ENCODE assay signal across 13 cellular contexts in the genomic region with DNA sequence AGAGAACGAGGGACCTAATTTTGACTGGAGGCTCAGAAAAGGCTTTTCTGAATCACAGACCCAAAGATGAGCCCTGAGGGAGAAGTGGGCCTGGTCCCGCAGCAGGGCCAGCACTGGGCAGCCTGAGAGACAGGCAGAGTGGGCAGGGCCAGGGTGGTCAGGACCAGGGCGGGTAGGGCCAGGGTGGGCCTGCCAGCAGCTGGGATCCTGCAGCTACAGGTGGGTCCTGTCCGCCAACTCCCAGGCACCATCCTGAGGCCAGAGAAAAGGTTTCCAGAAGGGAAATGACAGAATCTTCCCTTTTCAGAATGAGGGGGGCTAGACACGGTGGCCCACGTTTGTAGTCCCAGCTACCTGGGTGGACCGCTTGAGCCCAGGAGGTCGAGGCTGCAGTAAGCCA.
"Had no signal": no experiment of that assay in that cellular context is flagged by ENCODE, and none has a peak within 500 bp of the region (broad histone marks: within the 10 kb centered on the region; RNA-seq: fewer than 3 reads in every experiment).

No MANE protein-coding gene starts in this region.

- ATAC-seq: activated naive CD8-positive, alpha-beta T cell treated with anti-CD3 and anti-CD28 coated beads, Interleukin-2, amount 50 U/mL, for 24 hours; stimulated activated effector memory CD8-positive, alpha-beta T cell treated with anti-CD3 and anti-CD28 coated beads, Interleukin-12 subunit alpha, Interleukin-12 subunit beta, amount 100 ng/mL, for 72 hours; T-helper 17 cell had no signal

- DNase-seq: activated B cell treated with CpG ODN at 0.5 μM for 24 hours; activated CD4-positive, alpha-beta T cell treated with anti-CD3 and anti-CD28 coated beads for 48 hours; activated naive CD4-positive, alpha-beta T cell treated with Interleukin-2 at 50 U/mL for 16 hours; activated naive CD8-positive, alpha-beta T cell treated with anti-CD3 and anti-CD28 coated beads, Interleukin-2, amount 50 U/mL, for 24 hours; dermis blood vessel endothelial cell; glutamatergic neuron; hypothalamus; kidney glomerular epithelial cell; midbrain; T-helper 17 cell had no signal

- H3K27me3 ChIP-seq: ascending aorta had no signal

- H3K4me3 ChIP-seq: ascending aorta, thoracic aorta had no signal

- H3K9me3 Mint-ChIP-seq: activated B cell treated with CpG ODN at 0.5 μM for 24 hours; activated naive CD8-positive, alpha-beta T cell treated with anti-CD3 and anti-CD28 coated beads, Interleukin-2, amount 50 U/mL, for 24 hours; stimulated activated effector memory CD8-positive, alpha-beta T cell treated with anti-CD3 and anti-CD28 coated beads, Interleukin-12 subunit alpha, Interleukin-12 subunit beta, amount 100 ng/mL, for 72 hours had no signal

- H3K36me3 ChIP-seq: thoracic aorta had no signal

- H3K4me3 Mint-ChIP-seq: activated B cell treated with CpG ODN at 0.5 μM for 24 hours; activated naive CD8-positive, alpha-beta T cell treated with anti-CD3 and anti-CD28 coated beads, Interleukin-2, amount 50 U/mL, for 24 hours; stimulated activated effector memory CD8-positive, alpha-beta T cell treated with anti-CD3 and anti-CD28 coated beads, Interleukin-12 subunit alpha, Interleukin-12 subunit beta, amount 100 ng/mL, for 72 hours; T-helper 17 cell had no signal

- H3K9me3 ChIP-seq: ascending aorta, thoracic aorta had no signal

- H3K27ac Mint-ChIP-seq: activated naive CD8-positive, alpha-beta T cell treated with anti-CD3 and anti-CD28 coated beads, Interleukin-2, amount 50 U/mL, for 24 hours; stimulated activated effector memory CD8-positive, alpha-beta T cell treated with anti-CD3 and anti-CD28 coated beads, Interleukin-12 subunit alpha, Interleukin-12 subunit beta, amount 100 ng/mL, for 72 hours; T-helper 17 cell had no signal

- H3K27ac ChIP-seq: ascending aorta, thoracic aorta had no signal

- H3K27me3 Mint-ChIP-seq: activated B cell treated with CpG ODN at 0.5 μM for 24 hours; activated naive CD8-positive, alpha-beta T cell treated with anti-CD3 and anti-CD28 coated beads, Interleukin-2, amount 50 U/mL, for 24 hours; T-helper 17 cell had no signal

- H3K36me3 Mint-ChIP-seq: stimulated activated effector memory CD8-positive, alpha-beta T cell treated with anti-CD3 and anti-CD28 coated beads, Interleukin-12 subunit alpha, Interleukin-12 subunit beta, amount 100 ng/mL, for 72 hours had no signal
